In genomic region chr7:21526007-21526406, GRCh38 we compare ENCODE assay signal across 10 cellular contexts. TPM values are rescaled to one million over a fixed set of nuclear protein-coding genes. Genes with fewer than 3 reads are reported as not detected.
A peak's percentile ranks its signal among the peaks of the same experiment; 100 is the strongest.
DNase-seq lines count a peak whose midpoint lies in the region; ATAC-seq, FAIRE-seq and TF ChIP-seq lines count a peak whose summit lies in the region.
"Had no signal": no experiment of that assay in that cellular context is flagged by ENCODE, and none has a peak within 500 bp of the region (broad histone marks: within the 10 kb centered on the region; RNA-seq: fewer than 3 reads in every experiment).

No MANE protein-coding gene starts in this region.

- no peak overlapping the region for H3K9ac ChIP-seq in GM12878 (ENCODE audit: control insufficient read depth, insufficient read depth, low read length)

- TF ChIP-seq POLR2A in GM12878 (IDR thresholded peaks at IDR 0.05; ENCODE audit: low read depth, low read length) (no peak), right lobe of liver (IDR thresholded peaks at IDR 0.05) (no peak)

- H3K79me2 ChIP-seq in GM12878 (ENCODE audit: control insufficient read depth, insufficient read depth, low read length), result no peaks in the 10 kb centered on the region

- no peak overlapping the region for H3K4me3 ChIP-seq in CD8-positive, alpha-beta T cell (ENCODE audit: low read depth, low read length)
- no peak overlapping the region for H3K4me3 ChIP-seq in Jurkat, Clone E6-1 (ENCODE audit: low read length)
- no peak overlapping the region for H3K4me3 ChIP-seq in GM12878
- no peak overlapping the region for H3K4me3 ChIP-seq in right lobe of liver
- H3K4me3 ChIP-seq in aorta (ENCODE audit: low read length in 2 of 2), result no peak overlapping the region

- no peak overlapping the region for H3K27ac ChIP-seq in CD8-positive, alpha-beta T cell (ENCODE audit: low read depth, low read length)
- no peak overlapping the region for H3K27ac ChIP-seq in GM12878 (ENCODE audit: control insufficient read depth, insufficient read depth)
- no peak overlapping the region for H3K27ac ChIP-seq in right lobe of liver
- no peak overlapping the region for H3K27ac ChIP-seq in aorta (ENCODE audit: low read depth in 1 of 2, low read length in 2 of 2)

- no peaks in the 10 kb centered on the region for H3K4me1 ChIP-seq in CD8-positive, alpha-beta T cell (ENCODE audit: insufficient read depth, low read length)
- H3K4me1 ChIP-seq in GM12878 (ENCODE audit: control insufficient read depth, insufficient read depth, low read length) (no peaks in the 10 kb centered on the region), right lobe of liver (no peaks in the 10 kb centered on the region), aorta (ENCODE audit: control insufficient read depth in 1 of 2, insufficient read depth in 2 of 2, low read length in 2 of 2) (no peaks in the 10 kb centered on the region)

- H3K4me2 ChIP-seq in GM12878 (ENCODE audit: control insufficient read depth, insufficient read depth), result no peak overlapping the region

- H3K36me3 ChIP-seq in CD8-positive, alpha-beta T cell (ENCODE audit: insufficient read depth, low read length), result no peaks in the 10 kb centered on the region
- no peaks in the 10 kb centered on the region for H3K36me3 ChIP-seq in GM12878 (ENCODE audit: control insufficient read depth in 2 of 2, insufficient read depth in 2 of 2, low read length in 1 of 2)
- no peaks in the 10 kb centered on the region for H3K36me3 ChIP-seq in right lobe of liver
- no peaks in the 10 kb centered on the region for H3K36me3 ChIP-seq in aorta (ENCODE audit: control insufficient read depth in 1 of 2, insufficient read depth in 2 of 2, low read length in 1 of 2)

- no peak overlapping the region for H2AFZ ChIP-seq in GM12878 (ENCODE audit: control insufficient read depth, low read depth, low read length)

- no peak for FAIRE-seq in GM12878 (lab: Jason Lieb, UNC)
- FAIRE-seq: colon had no signal

- H3K4me3 Mint-ChIP-seq in CD8-positive, alpha-beta T cell, result no peak overlapping the region
- H3K4me3 Mint-ChIP-seq: memory B cell had no signal

- no peaks in the 10 kb centered on the region for H4K20me1 ChIP-seq in GM12878 (ENCODE audit: control insufficient read depth, insufficient read depth)

- intact Hi-C loops in CD8-positive, alpha-beta T cell (cut with DNase I, micrococcal nuclease), result loop anchor here (1.0 to 5.0 kb wide), 3 partner anchors 264 to 475 kb away; no protein-coding TSS in a partner anchor
- intact Hi-C loops in GM12878 (cut with micrococcal nuclease; ENCODE audit: unreplicated experiment), result loop anchor here (1.0 kb wide), 1 partner anchor 271 kb away; no protein-coding TSS in a partner anchor
- intact Hi-C loops in right lobe of liver (cut with DNase I), result no loop called here
- intact Hi-C loops in aorta (cut with DNase I), result no loop called here

- H3K36me3 Mint-ChIP-seq in CD8-positive, alpha-beta T cell, result no peaks in the 10 kb centered on the region

- RAD21 ChIA-PET in GM12878 (lab: Charles Lee; ENCODE audit: unreplicated experiment), result no interaction called here

- no TSS peak for BruUV-seq in GM12878 (replicated peaks; lab: Mats Ljungman, UMichigan)

- in situ Hi-C loops in GM12878 (cut with MboI), result no loop called here

- H3K4me1 Mint-ChIP-seq in CD8-positive, alpha-beta T cell (ENCODE audit: low read depth), result no peaks in the 10 kb centered on the region
- H3K4me1 Mint-ChIP-seq: memory B cell had no signal

- peak; percentile 22 for TF ChIP-seq CTCF in CD8-positive, alpha-beta T cell (IDR thresholded peaks at IDR 0.05)
- TF ChIP-seq CTCF in GM12878 (IDR thresholded peaks at IDR 0.05 in 2 of 3, conservative IDR thresholded peaks at IDR 0.05 in 1 of 3; ENCODE audit: control insufficient read depth in 2 of 3, extremely low read depth in 1 of 3, insufficient read depth in 1 of 3, low read depth in 3 of 3, low read length in 3 of 3) (peak; percentile 26 to 40 (median 40); a peak in 4 of 6 replicates), right lobe of liver (IDR thresholded peaks at IDR 0.05) (peak; percentile 20 to 45 (median 32))

- H3K27me3 Mint-ChIP-seq in CD8-positive, alpha-beta T cell (ENCODE audit: low read depth), result peaks cover 3% of the 10 kb centered on the region
- H3K27me3 Mint-ChIP-seq: memory B cell had no signal

- SMC1A ChIA-PET in GM12878 (lab: Charles Lee; ENCODE audit: uncharacterized antibody, unreplicated experiment), result interaction anchor here (0.7 to 1.3 kb wide), 6 partner anchors 13 to 275 kb away, joined by 3 to 4 read pairs (median 3); no protein-coding TSS in a partner anchor

- peak; percentile 49 for TF ChIP-seq RAD21 in GM12878 (IDR thresholded peaks at IDR 0.05; ENCODE audit: insufficient read depth, low read depth, low read length)

- no peak overlapping the region for H3K27ac Mint-ChIP-seq in CD8-positive, alpha-beta T cell
- H3K27ac Mint-ChIP-seq: memory B cell had no signal

- H3K9me3 Mint-ChIP-seq in CD8-positive, alpha-beta T cell, result no peaks in the 10 kb centered on the region

- TF ChIP-seq EP300 in GM12878 (IDR thresholded peaks at IDR 0.05; ENCODE audit: borderline replicate concordance in 1 of 2, control insufficient read depth in 1 of 2, low read depth in 2 of 2, low read length in 2 of 2), result no peak

- H3K27me3 ChIP-seq in CD8-positive, alpha-beta T cell (ENCODE audit: insufficient read depth, low read length), result no peaks in the 10 kb centered on the region
- H3K27me3 ChIP-seq in GM12878 (replicated peaks in 1 of 2; ENCODE audit: control insufficient read depth in 2 of 2, insufficient read depth in 2 of 2, low read length in 1 of 2) (no peaks in the 10 kb centered on the region), right lobe of liver (no peaks in the 10 kb centered on the region), aorta (ENCODE audit: control insufficient read depth in 1 of 2, insufficient read depth in 2 of 2, low read length in 1 of 2) (no peaks in the 10 kb centered on the region)

- POLR2A ChIA-PET in CD8-positive, alpha-beta T cell (lab: Charles Lee), result no interaction called here
- POLR2A ChIA-PET in GM12878 (lab: Charles Lee), result no interaction called here

- CTCF ChIA-PET in CD8-positive, alpha-beta T cell (lab: Charles Lee), result interaction anchor here (0.7 to 1.8 kb wide), 3 partner anchors 22 to 251 kb away, joined by 3 to 5 read pairs (median 3); no protein-coding TSS in a partner anchor
- CTCF ChIA-PET in GM12878 (lab: Yijun Ruan, JAX), result interaction anchor here (0.7 to 2.8 kb wide), 5 partner anchors 9 to 264 kb away, joined by 3 to 8 read pairs (median 3); no protein-coding TSS in a partner anchor

- no peak for DNase-seq in CD8-positive, alpha-beta T cell
- DNase-seq in Jurkat, Clone E6-1 (ENCODE audit: low read depth, low spot score), result peak; percentile 17
- DNase-seq in GM12878 (ENCODE audit: low read depth, low spot score), result no peak
- no peak for DNase-seq in right lobe of liver
- DNase-seq in NCI-H146 (lab: John Stamatoyannopoulos, UW), result no peak
- no peak for DNase-seq in OCI-M2 (lab: John Stamatoyannopoulos, UW; ENCODE audit: unreplicated experiment)
- DNase-seq in aorta, result no peak

- ATAC-seq in CD8-positive, alpha-beta T cell, result no peak
- ATAC-seq in GM12878, result no peak
- ATAC-seq in right lobe of liver, result peak in 1 of 4 donors; percentile 50
- no peak for ATAC-seq in GM18511 (IDR thresholded peaks at IDR 0.05; ENCODE audit: unreplicated experiment)
- ATAC-seq in aorta (ENCODE audit: low FRiP score), result no peak

- H3K9me3 ChIP-seq in CD8-positive, alpha-beta T cell (ENCODE audit: low read length), result no peaks in the 10 kb centered on the region
- H3K9me3 ChIP-seq in GM12878 (replicated peaks; ENCODE audit: control insufficient read depth, insufficient read depth, low read length) (peaks cover 1% of the 10 kb centered on the region; the same call in 2 of the 3 replicates), right lobe of liver (no peaks in the 10 kb centered on the region), aorta (ENCODE audit: control insufficient read depth, low read length) (no peaks in the 10 kb centered on the region)

TF ChIP-seq in GM12878, 131 proteins besides CTCF, POLR2A, EP300 and RAD21 (continues in another document):
- no peak for TF ChIP-seq ATF2 (IDR thresholded peaks at IDR 0.05; ENCODE audit: low read length)
- no peak for TF ChIP-seq SUPT20H (IDR thresholded peaks at IDR 0.05; ENCODE audit: borderline replicate concordance, control insufficient read depth, low read depth, low read length)
- TF ChIP-seq POLR2AphosphoS2 (IDR thresholded peaks at IDR 0.05; ENCODE audit: low read depth, low read length), result no peak
- TF ChIP-seq SMC3 (IDR thresholded peaks at IDR 0.05; ENCODE audit: borderline replicate concordance, low read length), result peak; percentile 14; the same call in 1 of the 2 replicates

RNA-seq across cellular contexts. Expression of gene DNAH11, which starts 16.8 kb away (rescaled TPM):
- total RNA-seq in CD8-positive, alpha-beta T cell, result under 1 TPM; 0.05 to 0.25 TPM
- 2.8 TPM for polyA plus RNA-seq in Jurkat, Clone E6-1 (2012; ENCODE audit: insufficient read depth, insufficient read length)
- 0.37 and 0.63 TPM in 2 replicates for total RNA-seq in GM12878 (2013; cell fraction: nucleolus; rRNA removed)
- under 0.01 and 0.06 TPM in 2 replicates for total RNA-seq in GM12878 (2014; rRNA removed)
- total RNA-seq in GM12878 (2014; rRNA removed; fragmentation: Illumina TruSeq; extraction: Trizol), result 0.04 and 0.28 TPM in 2 replicates
- total RNA-seq in GM12878 (2021), result 0.03 and 0.27 TPM in 2 replicates
- not detected for polyA plus RNA-seq in GM12878 (2011; ENCODE audit: low read depth)
- polyA plus RNA-seq in GM12878 (2011; rRNA removed), result 0.12 and 0.23 TPM in 2 replicates
- 0.01 and 0.05 TPM in 2 replicates for polyA plus RNA-seq in GM12878 (2011; cell fraction: cytosol; rRNA removed)
- 0.18 and 0.45 TPM in 2 replicates for polyA plus RNA-seq in GM12878 (2011; cell fraction: nucleus; rRNA removed)
- not detected in 2 replicates for polyA plus RNA-seq in GM12878 (2012)
- polyA plus RNA-seq in GM12878 (2014; fragmentation: Illumina TruSeq; extraction: Trizol), result 0.09 and 1.1 TPM in 2 replicates
- under 1 TPM; 0.09 to 0.29 TPM for polyA plus RNA-seq in GM12878 (2014; fragmentation: Nextera tagmentation; extraction: Ambion mirVana)
- 0.03 and 0.12 TPM in 2 replicates for polyA plus RNA-seq in GM12878 (2014; rRNA removed)
- polyA plus RNA-seq in GM12878 (2016; fragmentation: Nextera tagmentation; extraction: Ambion mirVana), result under 1 TPM; 0.16 to 0.56 TPM
- polyA minus RNA-seq in GM12878 (2011; rRNA and poly(A)+ RNA removed), result 0.15 TPM in 2 replicates
- polyA minus RNA-seq in GM12878 (2011; cell fraction: cytosol; rRNA and poly(A)+ RNA removed), result not detected in 2 replicates
- 0.77 and 1.3 TPM in 2 replicates for polyA minus RNA-seq in GM12878 (2011; cell fraction: nucleus; rRNA and poly(A)+ RNA removed)
- total RNA-seq in right lobe of liver, result 1 to 10 TPM in 3 of 6 experiments, under 1 TPM in 3; 0.17 to 5.5 (median 1.2) TPM
- total RNA-seq in aorta, result 1 to 10 TPM; 2.6 to 3.3 TPM
- 1 to 10 TPM in 1 of 2 donors, not detected in 1; 2.5 TPM for polyA plus RNA-seq in aorta

Comparison
In these comparisons a context has a peak if more than half of its experiments do, and no peak if none do; other contexts are left out.
1. intact Hi-C loops: an anchor here in CD8-positive, alpha-beta T cell (1.0 to 5.0 kb wide) and GM12878 (1.0 kb wide); none called in right lobe of liver and aorta.